8 cellular contexts compared by ENCODE assay signal in genomic region chr4:122458625-122459024, GRCh38. TPM values are rescaled to one million over a fixed set of nuclear protein-coding genes. Genes with fewer than 3 reads are reported as not detected.
DNase-seq lines count a peak whose midpoint lies in the region; ATAC-seq and TF ChIP-seq lines count a peak whose summit lies in the region.

No MANE protein-coding gene starts in this region.

- no peaks in the 10 kb centered on the region for H3K27me3 Mint-ChIP-seq in activated CD4-positive, alpha-beta memory T cell treated with anti-CD3 and anti-CD28 coated beads, Interleukin-2, amount 10 ng/mL, durations not matched to agents 7 days and 5 days

- H3K79me1 ChIP-seq in IMR-90 (ENCODE audit: low read depth in 1 of 2, low read length in 2 of 2), result no peaks in the 10 kb centered on the region

- intact Hi-C loops in IMR-90 (cut with micrococcal nuclease), result loop anchor here (10.0 kb wide), 1 partner anchor 554 kb away; no protein-coding TSS in a partner anchor

- dilution Hi-C loops in IMR-90 (cut with HindIII; ENCODE audit: low sequenced_read_pairs, unreplicated experiment), result no loop called here

- ATAC-seq in GM19463 (IDR thresholded peaks at IDR 0.05; ENCODE audit: unreplicated experiment) (peak; percentile 77), IMR-90 (ENCODE audit: low read depth) (no peak; the same call in 1 of the 2 replicates)

- H3K18ac ChIP-seq in IMR-90 (ENCODE audit: low read depth, low read length), result no peak overlapping the region; the same call in 1 of the 2 replicates

- no peak overlapping the region for H4K91ac ChIP-seq in IMR-90 (ENCODE audit: insufficient read depth, low read depth, low read length)

- no peak overlapping the region for H3K56ac ChIP-seq in IMR-90 (ENCODE audit: extremely low read depth, insufficient read depth, low read length)

- H2AK9ac ChIP-seq in IMR-90 (replicated peaks; ENCODE audit: low read depth, low read length, poor library complexity), result no peak overlapping the region

- H2BK120ac ChIP-seq in IMR-90 (ENCODE audit: low read depth, low read length), result no peak overlapping the region

- no peak overlapping the region for H3K27ac ChIP-seq in IMR-90 (ENCODE audit: insufficient read depth, low read length)

- BruUV-seq in IMR-90 (replicated peaks; lab: Mats Ljungman, UMichigan), result no TSS peak

- TF ChIP-seq CTCF in IMR-90 (conservative IDR thresholded peaks at IDR 0.05; ENCODE audit: low read depth, low read length), result no peak

- H2BK20ac ChIP-seq in IMR-90 (ENCODE audit: low read depth, low read length), result no peak overlapping the region

- H4K20me1 ChIP-seq in IMR-90 (ENCODE audit: insufficient read depth, low read length), result no peaks in the 10 kb centered on the region

- H2BK5ac ChIP-seq in IMR-90 (ENCODE audit: low read depth, low read length, poor library complexity, severe bottlenecking), result no peak overlapping the region

- H3K4ac ChIP-seq in IMR-90 (ENCODE audit: low read depth, low read length), result no peak overlapping the region

- CTCF ChIA-PET in IMR-90 (lab: Yijun Ruan, JAX), result interaction anchor here (0.6 kb wide), 1 partner anchor 21 kb away, joined by 3 read pairs; no protein-coding TSS in a partner anchor
- CTCF ChIA-PET in activated CD4-positive, alpha-beta memory T cell treated with anti-CD3 and anti-CD28 coated beads, Interleukin-2, amount 10 ng/mL, durations not matched to agents 7 days and 5 days (lab: Charles Lee), result interaction anchor here (0.7 to 1.9 kb wide), 4 partner anchors 8 to 119 kb away, joined by 4 to 10 read pairs (median 4); no protein-coding TSS in a partner anchor

- H3K23ac ChIP-seq in IMR-90 (ENCODE audit: low read depth, low read length), result no peak overlapping the region

- TF ChIP-seq POLR2A in IMR-90 (IDR thresholded peaks at IDR 0.05; ENCODE audit: low read depth, low read length), result no peak

- H3K4me2 ChIP-seq in IMR-90 (ENCODE audit: low read depth, low read length), result peak overlapping the region; percentile 82

- H3K27me3 ChIP-seq in IMR-90 (ENCODE audit: control insufficient read depth, insufficient read depth, low read length), result no peaks in the 10 kb centered on the region

- DNase-seq in AML-193 (lab: John Stamatoyannopoulos, UW) (peak; percentile 8 to 54), IMR-90 (peak; percentile 17), kidney tubule cell (ENCODE audit: low spot score) (peak; percentile 84), foreskin melanocyte (no peak), mesenteric fat pad (ENCODE audit: low spot score) (no peak), D341Med (ENCODE audit: low spot score) (no peak)
- DNase-seq in activated CD4-positive, alpha-beta memory T cell treated with anti-CD3 and anti-CD28 coated beads, Interleukin-2, amount 10 ng/mL, durations not matched to agents 7 days and 5 days, result peak; percentile 61

- H3K9ac ChIP-seq in IMR-90 (ENCODE audit: low read depth, low read length), result no peak overlapping the region

- H3K4me1 ChIP-seq in IMR-90 (ENCODE audit: control insufficient read depth, insufficient read depth, low read length), result peaks cover 2% of the 10 kb centered on the region; the same call in 1 of the 2 replicates

- peak overlapping the region; percentile 28 for H2AFZ ChIP-seq in IMR-90 (replicated peaks; ENCODE audit: low read length, poor library complexity)

- peaks cover 45% of the 10 kb centered on the region for H3K4me1 Mint-ChIP-seq in activated CD4-positive, alpha-beta memory T cell treated with anti-CD3 and anti-CD28 coated beads, Interleukin-2, amount 10 ng/mL, durations not matched to agents 7 days and 5 days

- H3K36me3 Mint-ChIP-seq in activated CD4-positive, alpha-beta memory T cell treated with anti-CD3 and anti-CD28 coated beads, Interleukin-2, amount 10 ng/mL, durations not matched to agents 7 days and 5 days (ENCODE audit: low read depth), result peaks cover 8% of the 10 kb centered on the region

- H3K9me3 ChIP-seq in IMR-90 (ENCODE audit: control insufficient read depth, insufficient read depth, low read length), result no peaks in the 10 kb centered on the region

- WGBS in IMR-90 (ENCODE audit: extremely low coverage in 2 of 2, insufficient read length in 1 of 2), 2 experiments, result no CpG with 5 or more reads among the region's 5 CpGs

- POLR2A ChIA-PET in IMR-90 (lab: Charles Lee; ENCODE audit: unreplicated experiment), result no interaction called here
- POLR2A ChIA-PET in activated CD4-positive, alpha-beta memory T cell treated with anti-CD3 and anti-CD28 coated beads, Interleukin-2, amount 10 ng/mL, durations not matched to agents 7 days and 5 days (lab: Charles Lee), result interaction anchor here (0.8 to 1.3 kb wide), 3 partner anchors 9 to 119 kb away, joined by 3 to 4 read pairs (median 3); no protein-coding TSS in a partner anchor

- in situ Hi-C loops in IMR-90 (cut with MboI; ENCODE audit: low sequenced_read_pairs), result no loop called here

- no peak overlapping the region for H2BK15ac ChIP-seq in IMR-90 (ENCODE audit: low read depth, low read length)

- no peak overlapping the region for H3K14ac ChIP-seq in IMR-90 (replicated peaks; ENCODE audit: low read depth, low read length)

- H3K9me1 ChIP-seq in IMR-90 (ENCODE audit: insufficient read depth, low read length), result no peaks in the 10 kb centered on the region

- TF ChIP-seq RAD21 in IMR-90 (IDR thresholded peaks at IDR 0.05; ENCODE audit: low read length), result no peak

- peak overlapping the region; percentile 67 for H3K27ac Mint-ChIP-seq in activated CD4-positive, alpha-beta memory T cell treated with anti-CD3 and anti-CD28 coated beads, Interleukin-2, amount 10 ng/mL, durations not matched to agents 7 days and 5 days

- H3K36me3 ChIP-seq in IMR-90 (ENCODE audit: control insufficient read depth, insufficient read depth, low read length), result no peaks in the 10 kb centered on the region

- no peak overlapping the region for H4K8ac ChIP-seq in IMR-90 (ENCODE audit: low read depth in 2 of 2, low read length in 2 of 2)

- H2AK5ac ChIP-seq in IMR-90 (ENCODE audit: low read depth, low read length), result no peak overlapping the region

- H4K5ac ChIP-seq in IMR-90 (ENCODE audit: low read depth, low read length), result no peak overlapping the region

- peak overlapping the region; percentile 27; the same call in 1 of the 2 replicates for H3K4me3 ChIP-seq in IMR-90 (ENCODE audit: insufficient read depth, low read depth, low read length)

- H3K9me3 Mint-ChIP-seq in activated CD4-positive, alpha-beta memory T cell treated with anti-CD3 and anti-CD28 coated beads, Interleukin-2, amount 10 ng/mL, durations not matched to agents 7 days and 5 days, result peaks cover 4% of the 10 kb centered on the region

- H3K4me3 Mint-ChIP-seq in activated CD4-positive, alpha-beta memory T cell treated with anti-CD3 and anti-CD28 coated beads, Interleukin-2, amount 10 ng/mL, durations not matched to agents 7 days and 5 days, result peak overlapping the region; percentile 69

TF ChIP-seq in IMR-90, 13 proteins besides CTCF, POLR2A, EP300 and RAD21:
- TF ChIP-seq MXI1 (IDR thresholded peaks at IDR 0.05; ENCODE audit: borderline replicate concordance, low read depth, low read length) (no peak), MAZ (IDR thresholded peaks at IDR 0.05; ENCODE audit: borderline replicate concordance, low read depth, low read length) (no peak), USF2 (IDR thresholded peaks at IDR 0.05; ENCODE audit: low read depth, low read length) (no peak), CHD1 (IDR thresholded peaks at IDR 0.05; ENCODE audit: low read depth, low read length) (no peak), CEBPB (IDR thresholded peaks at IDR 0.05; ENCODE audit: low read depth, low read length) (no peak), RCOR1 (IDR thresholded peaks at IDR 0.05; ENCODE audit: insufficient replicate concordance, low read length) (no peak), SMC3 (IDR thresholded peaks at IDR 0.05; ENCODE audit: low read depth, low read length) (no peak), RFX5 (IDR thresholded peaks at IDR 0.05; ENCODE audit: low read depth, low read length) (no peak), MAFK (IDR thresholded peaks at IDR 0.05; ENCODE audit: low read depth, low read length) (no peak), NFE2L2 (IDR thresholded peaks at IDR 0.05; ENCODE audit: low read depth, low read length) (no peak)
- TF ChIP-seq, protein P1, sequence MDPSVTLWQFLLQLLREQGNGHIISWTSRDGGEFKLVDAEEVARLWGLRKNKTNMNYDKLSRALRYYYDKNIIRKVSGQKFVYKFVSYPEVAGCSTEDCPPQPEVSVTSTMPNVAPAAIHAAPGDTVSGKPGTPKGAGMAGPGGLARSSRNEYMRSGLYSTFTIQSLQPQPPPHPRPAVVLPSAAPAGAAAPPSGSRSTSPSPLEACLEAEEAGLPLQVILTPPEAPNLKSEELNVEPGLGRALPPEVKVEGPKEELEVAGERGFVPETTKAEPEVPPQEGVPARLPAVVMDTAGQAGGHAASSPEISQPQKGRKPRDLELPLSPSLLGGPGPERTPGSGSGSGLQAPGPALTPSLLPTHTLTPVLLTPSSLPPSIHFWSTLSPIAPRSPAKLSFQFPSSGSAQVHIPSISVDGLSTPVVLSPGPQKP (IDR thresholded peaks at IDR 0.05; ENCODE audit: borderline replicate concordance, low read depth, low read length), result no peak

RNA-seq across cellular contexts. Expression of gene IL2, which starts 2.1 kb away (rescaled TPM):
- total RNA-seq in IMR-90 (2012; rRNA removed) (not detected in 2 replicates), mesenteric fat pad (not detected)
- not detected in 2 replicates for polyA plus RNA-seq in IMR-90 (2012; rRNA removed)
- polyA plus RNA-seq in IMR-90 (2012; cell fraction: cytosol; rRNA removed), result not detected in 2 replicates
- polyA plus RNA-seq in IMR-90 (2012; cell fraction: nucleus; rRNA removed; ENCODE audit: low replicate concordance), result not detected in 2 replicates
- 1 to 10 TPM in 1 of 2 experiments, under 1 TPM in 1; 0.85 to 2.1 TPM for total RNA-seq in activated CD4-positive, alpha-beta memory T cell treated with anti-CD3 and anti-CD28 coated beads, Interleukin-2, amount 10 ng/mL, durations not matched to agents 7 days and 5 days

Comparison
In these comparisons a context has a peak if more than half of its experiments do, and no peak if none do; other contexts are left out.
1. DNase-seq: peak in AML-193 (2 of 2), IMR-90 (single experiment), activated CD4-positive, alpha-beta memory T cell treated with anti-CD3 and anti-CD28 coated beads, Interleukin-2, amount 10 ng/mL, durations not matched to agents 7 days and 5 days (single experiment) and kidney tubule cell (single experiment); none in foreskin melanocyte (single experiment), mesenteric fat pad (single experiment) and D341Med (single experiment).